ENCODE assay signal across 12 cellular contexts in genomic region chr10:43965033-43965917, GRCh38.
DNase-seq lines count a peak whose midpoint lies in the region; ATAC-seq and TF ChIP-seq lines count a peak whose summit lies in the region.
"Had no signal": no experiment of that assay in that cellular context is flagged by ENCODE, and none has a peak within 500 bp of the region (broad histone marks: within the 10 kb centered on the region; RNA-seq: fewer than 3 reads in every experiment).

No MANE protein-coding gene starts in this region.

- no peaks in the 10 kb centered on the region for H3K9me3 ChIP-seq in parathyroid adenoma (ENCODE audit: control insufficient read depth, low read length)
- H3K9me3 ChIP-seq: SJCRH30 had no signal

- H2AFZ ChIP-seq in parathyroid adenoma, result no peak overlapping the region

- no peaks in the 10 kb centered on the region for H3K79me2 ChIP-seq in parathyroid adenoma

- no peak overlapping the region for H3K9ac ChIP-seq in parathyroid adenoma

- peaks cover 4% of the 10 kb centered on the region for H3K4me1 ChIP-seq in parathyroid adenoma
- H3K4me1 ChIP-seq: SJCRH30 had no signal

- H3K27ac ChIP-seq in parathyroid adenoma, result peak overlapping the region; percentile 64
- H3K27ac ChIP-seq: SJCRH30 had no signal

- H3K27me3 ChIP-seq in parathyroid adenoma (ENCODE audit: control insufficient read depth, insufficient read depth, low read length), result no peaks in the 10 kb centered on the region
- H3K27me3 ChIP-seq: SJCRH30 had no signal

- peak; percentile 50 for ATAC-seq in HG03108 (IDR thresholded peaks at IDR 0.05; ENCODE audit: unreplicated experiment)
- ATAC-seq in HG03045 (IDR thresholded peaks at IDR 0.05; ENCODE audit: unreplicated experiment), result no peak
- no peak for ATAC-seq in GM19467 (IDR thresholded peaks at IDR 0.05; ENCODE audit: unreplicated experiment)

- no peak overlapping the region for H3K4me2 ChIP-seq in parathyroid adenoma (ENCODE audit: low read length)

- TF ChIP-seq CTCF in parathyroid adenoma (IDR thresholded peaks at IDR 0.05), result no peak

- no peak overlapping the region for H3K4me3 ChIP-seq in parathyroid adenoma (ENCODE audit: low read depth, low read length)
- H3K4me3 ChIP-seq: SJCRH30 had no signal

- no peaks in the 10 kb centered on the region for H3K36me3 ChIP-seq in parathyroid adenoma (ENCODE audit: control insufficient read depth, insufficient read depth, low read length)
- H3K36me3 ChIP-seq: SJCRH30 had no signal

- DNase-seq in EL (peak; percentile 58), ecto neural progenitor cell (ENCODE audit: low spot score) (peak; percentile 22), COLO829 (ENCODE audit: low spot score) (no peak)
- DNase-seq in activated CD4-positive, alpha-beta T cell treated with anti-CD3 and anti-CD28 coated beads for 48 hours, result no peak
- DNase-seq: DMS79 treated with DMSO at 0.1 percent for 48 hours, H9, NCI-H1092 treated with DMSO at 0.1 percent for 48 hours, SJCRH30 had no signal

Comparison
In these comparisons a context has a peak if more than half of its experiments do, and no peak if none do; other contexts are left out.
1. DNase-seq: peak in EL (single experiment) and ecto neural progenitor cell (single experiment); none in COLO829 (single experiment) and activated CD4-positive, alpha-beta T cell treated with anti-CD3 and anti-CD28 coated beads for 48 hours (single experiment).